In genomic region chr10:71851630-71852095, GRCh38 we compare ENCODE assay signal across 7 cellular contexts. TPM values are rescaled to one million over a fixed set of nuclear protein-coding genes. Genes with fewer than 3 reads are reported as not detected.
DNase-seq lines count a peak whose midpoint lies in the region; ATAC-seq lines count a peak whose summit lies in the region.
"Not testable (repeated sequence)": the region's sequence is repeated elsewhere in the genome, so short reads cannot be mapped to it uniquely, and the experiment has no call there.

No MANE protein-coding gene starts in this region.

- not testable (repeated sequence) for DNase-seq in SJCRH30; activated naive CD8-positive, alpha-beta T cell treated with anti-CD3 and anti-CD28 coated beads, Interleukin-2, amount 10 ng/mL, durations not matched to agents 7 days and 5 days; memory B cell (ENCODE audit: low spot score in 2 of 2); sciatic nerve (ENCODE audit: low spot score)

- H3K36me3 ChIP-seq in SJCRH30: not testable (repeated sequence)

- H3K9me3 ChIP-seq in SJCRH30 (replicated peaks): not testable (repeated sequence)

- H3K36me3 Mint-ChIP-seq in activated naive CD8-positive, alpha-beta T cell treated with anti-CD3 and anti-CD28 coated beads, Interleukin-2, amount 10 ng/mL, durations not matched to agents 7 days and 5 days; memory B cell: not testable (repeated sequence)

- peak overlapping the region; percentile 91 for H3K4me3 ChIP-seq in SJCRH30

- peak overlapping the region; percentile 84; the same call in 1 of the 2 replicates for H3K27ac ChIP-seq in SJCRH30

- H3K4me1 ChIP-seq in SJCRH30: not testable (repeated sequence)

- H3K4me1 Mint-ChIP-seq in activated naive CD8-positive, alpha-beta T cell treated with anti-CD3 and anti-CD28 coated beads, Interleukin-2, amount 10 ng/mL, durations not matched to agents 7 days and 5 days: peaks cover 33% of the 10 kb centered on the region
- H3K4me1 Mint-ChIP-seq in memory B cell: peaks cover 53% of the 10 kb centered on the region

- H3K27me3 ChIP-seq in SJCRH30: not testable (repeated sequence)

- POLR2A ChIA-PET in activated naive CD8-positive, alpha-beta T cell treated with anti-CD3 and anti-CD28 coated beads, Interleukin-2, amount 10 ng/mL, durations not matched to agents 7 days and 5 days (lab: Charles Lee): interaction anchor here (0.7 to 2.9 kb wide), 11 partner anchors 11 to 103 kb away, joined by 3 to 17 read pairs (median 6); partner anchors contain the start of gene VSIR

- H3K9me3 Mint-ChIP-seq in activated naive CD8-positive, alpha-beta T cell treated with anti-CD3 and anti-CD28 coated beads, Interleukin-2, amount 10 ng/mL, durations not matched to agents 7 days and 5 days; memory B cell: not testable (repeated sequence)

- H3K27ac Mint-ChIP-seq in activated naive CD8-positive, alpha-beta T cell treated with anti-CD3 and anti-CD28 coated beads, Interleukin-2, amount 10 ng/mL, durations not matched to agents 7 days and 5 days: peak overlapping the region; percentile 75
- peak overlapping the region; percentile 80 for H3K27ac Mint-ChIP-seq in memory B cell

- H3K27me3 Mint-ChIP-seq in activated naive CD8-positive, alpha-beta T cell treated with anti-CD3 and anti-CD28 coated beads, Interleukin-2, amount 10 ng/mL, durations not matched to agents 7 days and 5 days; memory B cell: not testable (repeated sequence)

- H3K4me3 Mint-ChIP-seq in activated naive CD8-positive, alpha-beta T cell treated with anti-CD3 and anti-CD28 coated beads, Interleukin-2, amount 10 ng/mL, durations not matched to agents 7 days and 5 days: peak overlapping the region; percentile 92
- H3K4me3 Mint-ChIP-seq in memory B cell: peak overlapping the region; percentile 85

- intact Hi-C loops in sciatic nerve (cut with DNase I): not testable (repeated sequence)

- ATAC-seq in GM18870 (IDR thresholded peaks at IDR 0.05; ENCODE audit: unreplicated experiment) (peak; percentile 5), HG03280 (IDR thresholded peaks at IDR 0.05; ENCODE audit: unreplicated experiment) (peak; percentile 10), esophagus mucosa (peak; percentile 19), sciatic nerve (peak; percentile 7)
- ATAC-seq in activated naive CD8-positive, alpha-beta T cell treated with anti-CD3 and anti-CD28 coated beads, Interleukin-2, amount 10 ng/mL, durations not matched to agents 7 days and 5 days (ENCODE audit: low read depth); memory B cell (ENCODE audit: low read depth): not testable (repeated sequence)

RNA-seq across cellular contexts. Expression of gene PSAP, which starts 0.6 kb away (rescaled TPM):
- total RNA-seq in SJCRH30 (2014; rRNA removed; shearing (Covaris generic)): 172 and 181 TPM in 2 replicates
- total RNA-seq in activated naive CD8-positive, alpha-beta T cell treated with anti-CD3 and anti-CD28 coated beads, Interleukin-2, amount 10 ng/mL, durations not matched to agents 7 days and 5 days: 100 to 1,000 TPM; 171 to 175 TPM
- 376 TPM for total RNA-seq in esophagus mucosa
- 920 TPM for total RNA-seq in sciatic nerve
